Comparison of ENCODE assay signal across 22 cellular contexts in genomic region chr14:99688629-99689028, GRCh38. TPM values are rescaled to one million over a fixed set of nuclear protein-coding genes. Genes with fewer than 3 reads are reported as not detected.
DNase-seq lines count a peak whose midpoint lies in the region; ATAC-seq and TF ChIP-seq lines count a peak whose summit lies in the region.
"Had no signal": no experiment of that assay in that cellular context is flagged by ENCODE, and none has a peak within 500 bp of the region (broad histone marks: within the 10 kb centered on the region; RNA-seq: fewer than 3 reads in every experiment).

No MANE protein-coding gene starts in this region.

- H3K27me3 ChIP-seq in BLaER1: no peaks in the 10 kb centered on the region

- peak overlapping the region; percentile 84 for H3K4me2 ChIP-seq in BLaER1

- CTCF ChIA-PET in WTC11 (lab: Charles Lee): interaction anchor here (0.6 to 2.2 kb wide), 24 partner anchors 9 to 466 kb away, joined by 3 to 17 read pairs (median 4); partner anchors contain the start of genes CCNK and SETD3

- POLR2A ChIA-PET in WTC11 (lab: Charles Lee): no interaction called here

- H3K36me3 Mint-ChIP-seq in endothelial cell (ENCODE audit: low read depth, unreplicated experiment) (peaks cover 5% of the 10 kb centered on the region), WTC11 (no peaks in the 10 kb centered on the region)

- in situ Hi-C loops in GM13976 (cut with MboI; ENCODE audit: low sequenced_read_pairs, unreplicated experiment): no loop called here
- in situ Hi-C loops in G401 (cut with HindIII; ENCODE audit: low sequenced_read_pairs): no loop called here

- H3K36me3 ChIP-seq in BLaER1: no peaks in the 10 kb centered on the region

- no peaks in the 10 kb centered on the region for H3K9me3 ChIP-seq in BLaER1

- H3K4me3 Mint-ChIP-seq in endothelial cell (ENCODE audit: unreplicated experiment) (peak overlapping the region; percentile 70), WTC11 (no peak overlapping the region)
- H3K4me3 Mint-ChIP-seq: B cell, IgD-negative memory B cell had no signal

- TF ChIP-seq CTCF in GM13976 (IDR thresholded peaks at IDR 0.05; ENCODE audit: borderline replicate concordance, control extremely low read depth, extremely low read depth, insufficient read depth, missing control alignments) (no peak), endothelial cell (IDR thresholded peaks at IDR 0.05; ENCODE audit: unreplicated experiment) (no peak), WTC11 (IDR thresholded peaks at IDR 0.05) (no peak)

- no peak overlapping the region for H3K9ac ChIP-seq in BLaER1

- H4K20me1 ChIP-seq in BLaER1: no peaks in the 10 kb centered on the region

- no peak for ATAC-seq in HG02642 (IDR thresholded peaks at IDR 0.05; ENCODE audit: poor library complexity, unreplicated experiment)
- no peak for ATAC-seq in WTC11
- ATAC-seq: HCT116 had no signal

- H3K4me3 ChIP-seq in BLaER1: no peak overlapping the region

- H3K27ac Mint-ChIP-seq in endothelial cell (ENCODE audit: unreplicated experiment): peak overlapping the region; percentile 79
- H3K27ac Mint-ChIP-seq in WTC11: no peak overlapping the region; the same call in 1 of the 2 replicates
- H3K27ac Mint-ChIP-seq: B cell had no signal

- DNase-seq in GM13976 (ENCODE audit: low spot score): peak; percentile 6
- no peak for DNase-seq in endothelial cell (ENCODE audit: low spot score)
- DNase-seq in mucosa of gallbladder (ENCODE audit: low spot score): peak; percentile 7
- DNase-seq in G401 (ENCODE audit: low spot score): no peak
- DNase-seq in NCI-H748 treated with DMSO at 0.1 percent for 48 hours (lab: John Stamatoyannopoulos, UW): no peak
- no peak for DNase-seq in WTC11 (ENCODE audit: low spot score)
- DNase-seq: Calu3; Kasumi-1; MM.1S; NCI-H1092 treated with DMSO at 0.1 percent for 48 hours; NCI-H1694; NCI-H2107; NCI-H226; NK-92 treated with Interleukin-12 subunit alpha and Interleukin-12 subunit beta, amount 100 ng/mL, for 24 hours; OCI-M1; RPMI8226 had no signal

- peaks cover 41% of the 10 kb centered on the region for H3K4me1 Mint-ChIP-seq in endothelial cell (ENCODE audit: unreplicated experiment)
- H3K4me1 Mint-ChIP-seq in WTC11: peaks cover 25% of the 10 kb centered on the region

- H3K27me3 Mint-ChIP-seq in endothelial cell (ENCODE audit: unreplicated experiment) (peaks cover 12% of the 10 kb centered on the region), WTC11 (ENCODE audit: low read depth) (peaks cover 7% of the 10 kb centered on the region)

- H3K9me3 Mint-ChIP-seq in endothelial cell (ENCODE audit: unreplicated experiment) (no peaks in the 10 kb centered on the region), WTC11 (no peaks in the 10 kb centered on the region)
- H3K9me3 Mint-ChIP-seq: CD4-positive, alpha-beta memory T cell had no signal

- H3K4me1 ChIP-seq in BLaER1: peaks cover 54% of the 10 kb centered on the region

- H3K27ac ChIP-seq in BLaER1: 0 out of 2 replicates have a peak overlapping the region, but pooled peaks have one; percentile 67

TF ChIP-seq in WTC11, 78 proteins besides CTCF, POLR2A, EP300 and RAD21:
- no peak for TF ChIP-seq E2F5 (CRISPR knock-in tag; IDR thresholded peaks at IDR 0.05)
- TF ChIP-seq NFATC4 (CRISPR knock-in tag; IDR thresholded peaks at IDR 0.05): no peak
- no peak for TF ChIP-seq SOX15 (CRISPR knock-in tag; IDR thresholded peaks at IDR 0.05)
- no peak for TF ChIP-seq TP53 (CRISPR knock-in tag; IDR thresholded peaks at IDR 0.05)
- no peak for TF ChIP-seq GRHL2 (CRISPR knock-in tag; IDR thresholded peaks at IDR 0.05; ENCODE audit: insufficient replicate concordance, severe bottlenecking)
- no peak for TF ChIP-seq ATF1 (CRISPR knock-in tag; IDR thresholded peaks at IDR 0.05)
- no peak for TF ChIP-seq ELF4 (CRISPR knock-in tag; IDR thresholded peaks at IDR 0.05; ENCODE audit: low read depth)
- no peak for TF ChIP-seq GTF2I (CRISPR knock-in tag; conservative IDR thresholded peaks at IDR 0.05)
- TF ChIP-seq E2F4 (CRISPR knock-in tag; IDR thresholded peaks at IDR 0.05; ENCODE audit: borderline replicate concordance, low read depth): no peak
- TF ChIP-seq ZBTB21 (CRISPR knock-in tag; IDR thresholded peaks at IDR 0.05; ENCODE audit: borderline replicate concordance): no peak
- TF ChIP-seq ZNF263 (CRISPR knock-in tag; IDR thresholded peaks at IDR 0.05; ENCODE audit: low read depth): no peak
- TF ChIP-seq ZNF138 (CRISPR knock-in tag; conservative IDR thresholded peaks at IDR 0.05): no peak
- no peak for TF ChIP-seq ZNF671 (CRISPR knock-in tag; IDR thresholded peaks at IDR 0.05)

RNA-seq across cellular contexts. Expression of gene CYP46A1, which starts 4.5 kb away (rescaled TPM):
- total RNA-seq in endothelial cell (ENCODE audit: unreplicated experiment) (5.2 TPM), mucosa of gallbladder (1.8 TPM), WTC11 (2021) (0.57 to 0.77 TPM (median 0.73 TPM) in 3 replicates)
- 0.86 and 3.0 TPM in 2 replicates for total RNA-seq in G401 (2014; rRNA removed; shearing (Covaris generic))
- total RNA-seq: Calu3 had no signal

RNA-seq across cellular contexts. Expression of gene HHIPL1, which starts 43.7 kb away (rescaled TPM):
- total RNA-seq in endothelial cell (ENCODE audit: unreplicated experiment): 15.1 TPM
- total RNA-seq in mucosa of gallbladder: 5.3 TPM
- 0.20 TPM in 1 of 2 replicates, not detected in the other for total RNA-seq in G401 (2014; rRNA removed; shearing (Covaris generic))
- total RNA-seq in WTC11 (2021): 1.2 to 2.0 TPM (median 1.5 TPM) in 3 replicates
- total RNA-seq: B cell, Calu3 had no signal

Comparison
In these comparisons a context has a peak if more than half of its experiments do, and no peak if none do; other contexts are left out.
1. DNase-seq: peak in GM13976 (single experiment) and mucosa of gallbladder (single experiment); none in endothelial cell (single experiment), G401 (single experiment), NCI-H748 treated with DMSO at 0.1 percent for 48 hours (single experiment) and WTC11 (single experiment).